In genomic region chr9:91196103-91196761, GRCh38 we compare ENCODE assay signal across 11 cellular contexts.
A peak's percentile ranks its signal among the peaks of the same experiment; 100 is the strongest.
DNase-seq lines count a peak whose midpoint lies in the region; TF ChIP-seq lines count a peak whose summit lies in the region.
"Had no signal": no experiment of that assay in that cellular context is flagged by ENCODE, and none has a peak within 500 bp of the region (broad histone marks: within the 10 kb centered on the region; RNA-seq: fewer than 3 reads in every experiment).

No MANE protein-coding gene starts in this region.

- peak overlapping the region in 8 of 11 experiments; percentile 19 to 99 (median 98); a peak in 16 of 22 replicates for H3K27ac ChIP-seq in BLaER1 treated with 17β-estradiol and CSF1 and Interleukin-3, amounts not matched to agents 10 nM and 100 nM
- H3K27ac ChIP-seq in RWPE1, result peak overlapping the region; percentile 83
- peak overlapping the region; percentile 55 for H3K27ac ChIP-seq in rectal smooth muscle tissue (ENCODE audit: low read depth, low read length)
- no peak overlapping the region for H3K27ac ChIP-seq in caudate nucleus (ENCODE audit: low read depth, low read length)

- CTCF ChIA-PET in RWPE1 (lab: Yijun Ruan, JAX), result no interaction called here

- no peak overlapping the region for H3K4me3 ChIP-seq in BLaER1 treated with 17β-estradiol and CSF1 and Interleukin-3, amounts not matched to agents 10 nM and 100 nM
- H3K4me3 ChIP-seq in fibroblast of pulmonary artery (replicated peaks; ENCODE audit: low read depth, low read length) (no peak overlapping the region), rectal smooth muscle tissue (ENCODE audit: low read length) (no peak overlapping the region)

- no peaks in the 10 kb centered on the region for H4K20me1 ChIP-seq in BLaER1 treated with 17β-estradiol and CSF1 and Interleukin-3, amounts not matched to agents 10 nM and 100 nM

- H3K9ac ChIP-seq in BLaER1 treated with 17β-estradiol and CSF1 and Interleukin-3, amounts not matched to agents 10 nM and 100 nM, result no peak overlapping the region
- no peak overlapping the region for H3K9ac ChIP-seq in rectal smooth muscle tissue (ENCODE audit: low read length)

- no peaks in the 10 kb centered on the region for H3K27me3 ChIP-seq in BLaER1 treated with 17β-estradiol and CSF1 and Interleukin-3, amounts not matched to agents 10 nM and 100 nM
- no peaks in the 10 kb centered on the region for H3K27me3 ChIP-seq in rectal smooth muscle tissue (ENCODE audit: control insufficient read depth, insufficient read depth, low read length)

- peaks cover 8 to 33% (median 22%) of the 10 kb centered on the region in 11 experiments; a peak in 20 of 22 replicates for H3K9me3 ChIP-seq in BLaER1 treated with 17β-estradiol and CSF1 and Interleukin-3, amounts not matched to agents 10 nM and 100 nM (replicated peaks in 1 of 11)

- peak overlapping the region in 9 of 11 experiments; percentile 8 to 96 (median 89); a peak in 6 of 22 replicates for H3K4me2 ChIP-seq in BLaER1 treated with 17β-estradiol and CSF1 and Interleukin-3, amounts not matched to agents 10 nM and 100 nM

- H3K4me1 ChIP-seq in BLaER1 treated with 17β-estradiol and CSF1 and Interleukin-3, amounts not matched to agents 10 nM and 100 nM, result peaks cover 42 to 82% (median 46%) of the 10 kb centered on the region in 10 experiments
- H3K4me1 ChIP-seq in rectal smooth muscle tissue (ENCODE audit: control insufficient read depth, insufficient read depth, low read length), result peaks cover 33% of the 10 kb centered on the region

- DNase-seq in RWPE1 (ENCODE audit: low spot score) (no peak), fibroblast of pulmonary artery (ENCODE audit: low read depth) (peak; percentile 24), caudate nucleus (lab: John Stamatoyannopoulos, UW) (no peak), nucleus accumbens (lab: John Stamatoyannopoulos, UW) (no peak), NCI-H345 (lab: John Stamatoyannopoulos, UW) (no peak)
- no peak for DNase-seq in activated CD4-positive, alpha-beta T cell treated with anti-CD3 and anti-CD28 coated beads for 4 hours
- DNase-seq: CD8-positive, alpha-beta memory T cell; NCI-H187 treated with DMSO at 0.1 percent for 48 hours; occipital lobe had no signal

- H3K36me3 ChIP-seq in BLaER1 treated with 17β-estradiol and CSF1 and Interleukin-3, amounts not matched to agents 10 nM and 100 nM, result 0 out of 22 replicates have a peak, but pooled peaks cover 0 to 3% (median 0%) of the 10 kb centered on the region in 11 experiments
- no peaks in the 10 kb centered on the region for H3K36me3 ChIP-seq in rectal smooth muscle tissue (ENCODE audit: control insufficient read depth, insufficient read depth, low read length)

- TF ChIP-seq CTCF in RWPE1 (conservative IDR thresholded peaks at IDR 0.05; ENCODE audit: low read depth) (no peak), fibroblast of pulmonary artery (IDR thresholded peaks at IDR 0.05; ENCODE audit: low read length, missing control alignments) (no peak)

- POLR2A ChIA-PET in RWPE1 (lab: Yijun Ruan, JAX; ENCODE audit: low non-redundant PET), result no interaction called here
